Comparison of ENCODE assay signal across 24 cellular contexts in genomic region chr17:49078248-49078647, GRCh38. TPM values are rescaled to one million over a fixed set of nuclear protein-coding genes. Genes with fewer than 3 reads are reported as not detected.
DNase-seq lines count a peak whose midpoint lies in the region; ATAC-seq and TF ChIP-seq lines count a peak whose summit lies in the region.
"Had no signal": no experiment of that assay in that cellular context is flagged by ENCODE, and none has a peak within 500 bp of the region (broad histone marks: within the 10 kb centered on the region; RNA-seq: fewer than 3 reads in every experiment).

No MANE protein-coding gene starts in this region.

- no peak overlapping the region for H3K27ac Mint-ChIP-seq in GM23338
- H3K27ac Mint-ChIP-seq in naive thymus-derived CD8-positive, alpha-beta T cell, result no peak overlapping the region
- H3K27ac Mint-ChIP-seq: CD14-positive monocyte; CD4-positive, alpha-beta memory T cell; CD4-positive, CD25-positive, alpha-beta regulatory T cell had no signal

- ATAC-seq in GM23338 (peak; percentile 57), IMR-90 (ENCODE audit: low read depth) (no peak), sciatic nerve (no peak)
- ATAC-seq in naive thymus-derived CD8-positive, alpha-beta T cell, result no peak

- no peaks in the 10 kb centered on the region for H3K36me3 ChIP-seq in GM23338 (ENCODE audit: insufficient read depth)
- H3K36me3 ChIP-seq in IMR-90 (ENCODE audit: control insufficient read depth, insufficient read depth, low read length), result no peaks in the 10 kb centered on the region
- no peaks in the 10 kb centered on the region for H3K36me3 ChIP-seq in smooth muscle cell (ENCODE audit: low read depth)
- H3K36me3 ChIP-seq: BE2C, BLaER1 had no signal

- DNase-seq in GM23338 (ENCODE audit: low spot score) (no peak), IMR-90 (no peak), smooth muscle cell (lab: John Stamatoyannopoulos, UW; ENCODE audit: unreplicated experiment) (no peak), ecto neural progenitor cell (ENCODE audit: low spot score) (no peak), sciatic nerve (ENCODE audit: low spot score) (no peak)
- no peak for DNase-seq in naive thymus-derived CD8-positive, alpha-beta T cell
- DNase-seq: 8988T; ACHN; BE2C; C1 segment of cervical spinal cord; CD4-positive, alpha-beta memory T cell; CD4-positive, CD25-positive, alpha-beta regulatory T cell; CD8-positive, alpha-beta memory T cell; COR-L47; DMS 273 treated with DMSO at 0.1 percent for 48 hours; DMS153; DMS53; DMS79; DND-41; EL; GF-D8 had no signal

- 91% methylated on average over 2 of the region's 7 CpGs; no CpG with 5 or more reads in 1 of the 2 experiments for WGBS in IMR-90 (ENCODE audit: extremely low coverage in 2 of 2, insufficient read length in 1 of 2), 2 experiments
- WGBS in smooth muscle cell (ENCODE audit: low lambda C conversion rate), result 73% methylated on average over 7 of the region's 7 CpGs

- H4K8ac ChIP-seq in IMR-90 (ENCODE audit: low read depth in 2 of 2, low read length in 2 of 2), result no peak overlapping the region; a peak in 1 of 4 replicates

- peaks cover 1% of the 10 kb centered on the region for H3K27me3 Mint-ChIP-seq in GM23338 (ENCODE audit: insufficient read depth, low read depth, poor library complexity)
- H3K27me3 Mint-ChIP-seq in naive thymus-derived CD8-positive, alpha-beta T cell, result peaks cover 21 to 36% (median 34%) of the 10 kb centered on the region in 5 donors

- no peaks in the 10 kb centered on the region for H3K9me3 Mint-ChIP-seq in GM23338
- H3K9me3 Mint-ChIP-seq in naive thymus-derived CD8-positive, alpha-beta T cell, result peaks cover 0 to 2% (median 0%) of the 10 kb centered on the region in 9 donors
- H3K9me3 Mint-ChIP-seq: CD4-positive, alpha-beta memory T cell; CD4-positive, CD25-positive, alpha-beta regulatory T cell had no signal

- H2BK120ac ChIP-seq in IMR-90 (ENCODE audit: low read depth, low read length), result peak overlapping the region; percentile 66; the same call in 1 of the 2 replicates

- H2AK5ac ChIP-seq in IMR-90 (ENCODE audit: low read depth, low read length), result no peak overlapping the region

- H3K56ac ChIP-seq in IMR-90 (ENCODE audit: extremely low read depth, insufficient read depth, low read length), result no peak overlapping the region

- peak overlapping the region; percentile 52; the same call in 1 of the 2 replicates for H2BK20ac ChIP-seq in IMR-90 (ENCODE audit: low read depth, low read length)

- H2AFZ ChIP-seq in GM23338 (peak overlapping the region; percentile 56; the same call in 1 of the 2 replicates), IMR-90 (replicated peaks; ENCODE audit: low read length, poor library complexity) (no peak overlapping the region), smooth muscle cell (ENCODE audit: low read depth) (no peak overlapping the region)

- TF ChIP-seq POLR2A in IMR-90 (IDR thresholded peaks at IDR 0.05; ENCODE audit: low read depth, low read length), result no peak

- TF ChIP-seq CTCF in GM23338 (conservative IDR thresholded peaks at IDR 0.05; ENCODE audit: low read depth in 2 of 2), result no peak
- no peak for TF ChIP-seq CTCF in IMR-90 (conservative IDR thresholded peaks at IDR 0.05; ENCODE audit: low read depth, low read length)
- no peak for TF ChIP-seq CTCF in smooth muscle cell (IDR thresholded peaks at IDR 0.05; ENCODE audit: borderline replicate concordance, insufficient read depth, poor library complexity, severe bottlenecking)

- H4K5ac ChIP-seq in IMR-90 (ENCODE audit: low read depth, low read length), result no peak overlapping the region

- H3K27ac ChIP-seq in GM23338 (ENCODE audit: low read depth), result no peak overlapping the region
- no peak overlapping the region for H3K27ac ChIP-seq in IMR-90 (ENCODE audit: insufficient read depth, low read length)
- peak overlapping the region; percentile 94 for H3K27ac ChIP-seq in smooth muscle cell (ENCODE audit: low read depth)
- H3K27ac ChIP-seq: BLaER1 had no signal

- H3K79me2 ChIP-seq in GM23338 (replicated peaks; ENCODE audit: insufficient read depth) (no peaks in the 10 kb centered on the region), smooth muscle cell (ENCODE audit: low read depth) (no peaks in the 10 kb centered on the region)

- BruUV-seq in IMR-90 (replicated peaks; lab: Mats Ljungman, UMichigan), result no TSS peak

- no peak overlapping the region for H3K4me3 ChIP-seq in GM23338
- no peak overlapping the region for H3K4me3 ChIP-seq in IMR-90 (ENCODE audit: insufficient read depth, low read depth, low read length)
- no peak overlapping the region for H3K4me3 ChIP-seq in smooth muscle cell
- H3K4me3 ChIP-seq: BLaER1 had no signal

- H3F3A ChIP-seq in GM23338 (replicated peaks; ENCODE audit: low read depth) (no peaks in the 10 kb centered on the region), smooth muscle cell (ENCODE audit: low read depth) (peaks cover 14% of the 10 kb centered on the region)

- intact Hi-C loops in IMR-90 (cut with micrococcal nuclease) (no loop called here), sciatic nerve (cut with DNase I) (no loop called here)

- peak overlapping the region; percentile 17; the same call in 1 of the 2 replicates for H3K18ac ChIP-seq in IMR-90 (ENCODE audit: low read depth, low read length)

- POLR2A ChIA-PET in IMR-90 (lab: Charles Lee; ENCODE audit: unreplicated experiment), result no interaction called here
- POLR2A ChIA-PET in naive thymus-derived CD8-positive, alpha-beta T cell (lab: Charles Lee), result no interaction called here

- in situ Hi-C loops in IMR-90 (cut with MboI; ENCODE audit: low sequenced_read_pairs), result no loop called here

- H3K4me2 ChIP-seq in GM23338 (no peak overlapping the region), IMR-90 (ENCODE audit: low read depth, low read length) (no peak overlapping the region), smooth muscle cell (no peak overlapping the region)
- H3K4me2 ChIP-seq: BLaER1 had no signal

- H3K4me1 ChIP-seq in GM23338 (ENCODE audit: insufficient read depth) (no peaks in the 10 kb centered on the region), IMR-90 (ENCODE audit: control insufficient read depth, insufficient read depth, low read length) (peaks cover 12% of the 10 kb centered on the region), smooth muscle cell (ENCODE audit: low read depth) (no peaks in the 10 kb centered on the region)
- H3K4me1 ChIP-seq: BE2C, BLaER1 had no signal

- H4K20me1 ChIP-seq in GM23338 (replicated peaks; ENCODE audit: insufficient read depth) (0 out of 2 replicates have a peak, but pooled peaks cover under 1% of the 10 kb centered on the region), IMR-90 (ENCODE audit: insufficient read depth, low read length) (no peaks in the 10 kb centered on the region), smooth muscle cell (ENCODE audit: low read depth) (no peaks in the 10 kb centered on the region)
- H4K20me1 ChIP-seq: BLaER1 had no signal

- H4K91ac ChIP-seq in IMR-90 (ENCODE audit: insufficient read depth, low read depth, low read length), result 0 out of 2 replicates have a peak overlapping the region, but pooled peaks have one; percentile 53

- no peak overlapping the region for H3K23ac ChIP-seq in IMR-90 (ENCODE audit: low read depth, low read length)

- H3K9ac ChIP-seq in IMR-90 (ENCODE audit: low read depth, low read length) (no peak overlapping the region), smooth muscle cell (ENCODE audit: low read depth) (no peak overlapping the region)
- H3K9ac ChIP-seq: BLaER1 had no signal

- H3K79me1 ChIP-seq in IMR-90 (ENCODE audit: low read depth in 1 of 2, low read length in 2 of 2), result no peaks in the 10 kb centered on the region

- H3K4me3 Mint-ChIP-seq in GM23338, result no peak overlapping the region
- no peak overlapping the region for H3K4me3 Mint-ChIP-seq in naive thymus-derived CD8-positive, alpha-beta T cell
- H3K4me3 Mint-ChIP-seq: CD14-positive monocyte; CD4-positive, alpha-beta memory T cell; CD4-positive, CD25-positive, alpha-beta regulatory T cell; CD8-positive, alpha-beta memory T cell had no signal

- H3K9me3 ChIP-seq in IMR-90 (ENCODE audit: control insufficient read depth, insufficient read depth, low read length) (0 out of 2 replicates have a peak, but pooled peaks cover 2% of the 10 kb centered on the region), smooth muscle cell (replicated peaks; ENCODE audit: low read depth) (no peaks in the 10 kb centered on the region)
- H3K9me3 ChIP-seq: BE2C, BLaER1 had no signal

- H3K4me1 Mint-ChIP-seq in GM23338, result no peaks in the 10 kb centered on the region; the same call in 2 of the 3 replicates
- no peaks in the 10 kb centered on the region for H3K4me1 Mint-ChIP-seq in naive thymus-derived CD8-positive, alpha-beta T cell
- H3K4me1 Mint-ChIP-seq: CD14-positive monocyte; CD4-positive, alpha-beta memory T cell; CD4-positive, CD25-positive, alpha-beta regulatory T cell; CD8-positive, alpha-beta memory T cell had no signal

- dilution Hi-C loops in IMR-90 (cut with HindIII; ENCODE audit: low sequenced_read_pairs, unreplicated experiment), result no loop called here

- no peak for TF ChIP-seq RAD21 in IMR-90 (IDR thresholded peaks at IDR 0.05; ENCODE audit: low read length)

- no peak overlapping the region for H2AK9ac ChIP-seq in IMR-90 (replicated peaks; ENCODE audit: low read depth, low read length, poor library complexity)

- CTCF ChIA-PET in IMR-90 (lab: Yijun Ruan, JAX), result no interaction called here

- peaks cover 7% of the 10 kb centered on the region for H3K9me1 ChIP-seq in IMR-90 (ENCODE audit: insufficient read depth, low read length)

- no peak overlapping the region; the same call in 1 of the 2 replicates for H3K14ac ChIP-seq in IMR-90 (replicated peaks; ENCODE audit: low read depth, low read length)

- no peaks in the 10 kb centered on the region for H3K9me2 ChIP-seq in GM23338 (ENCODE audit: insufficient read depth)

- peak overlapping the region; percentile 30; the same call in 1 of the 2 replicates for H3K4ac ChIP-seq in IMR-90 (ENCODE audit: low read depth, low read length)

- 0 out of 3 replicates have a peak overlapping the region, but pooled peaks have one; percentile 54 for H2BK15ac ChIP-seq in IMR-90 (ENCODE audit: low read depth, low read length)

- H2BK5ac ChIP-seq in IMR-90 (ENCODE audit: low read depth, low read length, poor library complexity, severe bottlenecking), result no peak overlapping the region

- H3K27me3 ChIP-seq in GM23338 (ENCODE audit: insufficient read depth) (no peaks in the 10 kb centered on the region), IMR-90 (ENCODE audit: control insufficient read depth, insufficient read depth, low read length) (peaks cover 5% of the 10 kb centered on the region), smooth muscle cell (ENCODE audit: low read depth) (no peaks in the 10 kb centered on the region)
- H3K27me3 ChIP-seq: BLaER1 had no signal

- no peaks in the 10 kb centered on the region for H3K36me3 Mint-ChIP-seq in GM23338 (ENCODE audit: low read depth)
- H3K36me3 Mint-ChIP-seq in naive thymus-derived CD8-positive, alpha-beta T cell, result no peaks in the 10 kb centered on the region
- H3K36me3 Mint-ChIP-seq: CD14-positive monocyte; CD4-positive, alpha-beta memory T cell; CD4-positive, CD25-positive, alpha-beta regulatory T cell had no signal

RNA-seq across cellular contexts. Expression of gene B4GALNT2, which starts 54.3 kb away (rescaled TPM):
- total RNA-seq in GM23338 (2014; rRNA removed; shearing (Covaris generic)), result not detected in 2 replicates
- polyA plus RNA-seq in GM23338 (2016; fragmentation: Nextera tagmentation; extraction: Ambion mirVana) (not detected in 2 replicates), IMR-90 (2012; rRNA removed) (0.06 TPM in 1 of 2 replicates, not detected in the other), smooth muscle cell (0.11 and 0.31 TPM in 2 replicates)
- total RNA-seq in IMR-90 (2012; rRNA removed) (under 0.01 TPM in 1 of 2 replicates, not detected in the other), smooth muscle cell (0.13 and 0.49 TPM in 2 replicates), sciatic nerve (0.13 TPM)
- polyA plus RNA-seq in IMR-90 (2012; cell fraction: cytosol; rRNA removed), result not detected in 2 replicates
- polyA plus RNA-seq in IMR-90 (2012; cell fraction: nucleus; rRNA removed; ENCODE audit: low replicate concordance), result not detected in 2 replicates
- under 1 TPM in 1 of 2 experiments, not detected in 1; 0.05 TPM for total RNA-seq in naive thymus-derived CD8-positive, alpha-beta T cell
- not detected for polyA plus RNA-seq in naive thymus-derived CD8-positive, alpha-beta T cell
- total RNA-seq: A673; CD4-positive, CD25-positive, alpha-beta regulatory T cell; CD8-positive, alpha-beta memory T cell had no signal
- polyA plus RNA-seq: CD14-positive monocyte; CD4-positive, alpha-beta memory T cell; CD4-positive, CD25-positive, alpha-beta regulatory T cell; CD8-positive, alpha-beta memory T cell had no signal
